Comparison of ENCODE assay signal across 1 cellular context in the genomic region with DNA sequence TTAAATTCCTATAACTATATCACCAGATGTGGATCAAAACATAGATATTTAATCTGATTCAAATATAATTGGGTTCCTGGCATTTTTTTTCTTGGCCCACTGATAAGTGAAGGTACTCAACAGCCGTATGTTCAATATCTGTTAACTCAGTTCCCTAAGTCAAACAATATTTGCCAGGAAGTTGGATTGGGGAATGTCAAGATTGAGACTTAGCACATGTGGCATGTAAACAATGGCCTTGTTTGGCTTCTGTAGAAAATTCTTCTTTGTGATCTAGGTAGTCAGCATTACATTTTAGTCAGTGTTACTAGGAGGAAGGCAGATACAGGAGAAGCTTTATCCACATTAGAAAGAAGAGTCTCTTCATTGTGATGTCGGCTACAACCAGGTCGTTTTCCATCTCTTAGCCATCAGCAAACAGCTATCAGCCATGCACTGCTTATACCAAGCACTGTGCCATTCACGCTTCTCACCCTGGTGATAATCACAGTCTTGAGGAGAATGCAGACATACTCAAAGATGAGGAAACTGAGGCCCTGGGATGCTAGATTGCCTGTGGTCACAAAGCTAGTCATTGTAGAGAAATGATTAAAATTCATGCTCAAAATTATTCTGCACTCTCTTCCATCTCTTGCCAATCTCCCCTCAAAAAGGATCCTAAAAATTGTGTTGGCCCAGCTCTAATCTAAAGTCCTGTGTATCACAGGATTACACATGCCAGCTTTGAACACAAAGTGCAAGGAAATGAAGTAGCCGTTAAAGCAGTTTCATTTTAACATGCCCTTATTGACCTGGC.
TF ChIP-seq lines count a peak whose summit lies in the region.

No MANE protein-coding gene starts in this region.

TF ChIP-seq in GM12878, 131 proteins besides CTCF, POLR2A, EP300 and RAD21:
- TF ChIP-seq NFYA (IDR thresholded peaks at IDR 0.05; ENCODE audit: borderline replicate concordance, low read depth, low read length) (no peak), GATAD2B (conservative IDR thresholded peaks at IDR 0.05; ENCODE audit: low read depth) (no peak), CREM (IDR thresholded peaks at IDR 0.05; ENCODE audit: low read depth) (no peak), RB1 (IDR thresholded peaks at IDR 0.05; ENCODE audit: borderline replicate concordance) (no peak), FOXK2 (IDR thresholded peaks at IDR 0.05) (no peak), MEF2B (IDR thresholded peaks at IDR 0.05; ENCODE audit: partially characterized antibody, poor library complexity, severe bottlenecking) (no peak), CHD2 (IDR thresholded peaks at IDR 0.05; ENCODE audit: borderline replicate concordance, low read depth, low read length) (no peak), TAF1 (IDR thresholded peaks at IDR 0.05; ENCODE audit: borderline replicate concordance, low read depth, low read length) (no peak), YY1 (IDR thresholded peaks at IDR 0.05; ENCODE audit: low read depth, low read length) (no peak), EZH2 (IDR thresholded peaks at IDR 0.05; ENCODE audit: borderline replicate concordance, control insufficient read depth, low read depth, low read length) (no peak), SPI1 (IDR thresholded peaks at IDR 0.05; ENCODE audit: borderline replicate concordance, insufficient read depth, low read depth, low read length) (no peak), NR2C1 (IDR thresholded peaks at IDR 0.05) (no peak), JUNB (IDR thresholded peaks at IDR 0.05) (no peak)
- TF ChIP-seq, protein P1, sequence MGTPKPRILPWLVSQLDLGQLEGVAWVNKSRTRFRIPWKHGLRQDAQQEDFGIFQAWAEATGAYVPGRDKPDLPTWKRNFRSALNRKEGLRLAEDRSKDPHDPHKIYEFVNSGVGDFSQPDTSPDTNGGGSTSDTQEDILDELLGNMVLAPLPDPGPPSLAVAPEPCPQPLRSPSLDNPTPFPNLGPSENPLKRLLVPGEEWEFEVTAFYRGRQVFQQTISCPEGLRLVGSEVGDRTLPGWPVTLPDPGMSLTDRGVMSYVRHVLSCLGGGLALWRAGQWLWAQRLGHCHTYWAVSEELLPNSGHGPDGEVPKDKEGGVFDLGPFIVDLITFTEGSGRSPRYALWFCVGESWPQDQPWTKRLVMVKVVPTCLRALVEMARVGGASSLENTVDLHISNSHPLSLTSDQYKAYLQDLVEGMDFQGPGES (IDR thresholded peaks at IDR 0.05), result no peak
- TF ChIP-seq, protein P2, sequence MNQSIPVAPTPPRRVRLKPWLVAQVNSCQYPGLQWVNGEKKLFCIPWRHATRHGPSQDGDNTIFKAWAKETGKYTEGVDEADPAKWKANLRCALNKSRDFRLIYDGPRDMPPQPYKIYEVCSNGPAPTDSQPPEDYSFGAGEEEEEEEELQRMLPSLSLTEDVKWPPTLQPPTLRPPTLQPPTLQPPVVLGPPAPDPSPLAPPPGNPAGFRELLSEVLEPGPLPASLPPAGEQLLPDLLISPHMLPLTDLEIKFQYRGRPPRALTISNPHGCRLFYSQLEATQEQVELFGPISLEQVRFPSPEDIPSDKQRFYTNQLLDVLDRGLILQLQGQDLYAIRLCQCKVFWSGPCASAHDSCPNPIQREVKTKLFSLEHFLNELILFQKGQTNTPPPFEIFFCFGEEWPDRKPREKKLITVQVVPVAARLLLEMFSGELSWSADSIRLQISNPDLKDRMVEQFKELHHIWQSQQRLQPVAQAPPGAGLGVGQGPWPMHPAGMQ (IDR thresholded peaks at IDR 0.05; ENCODE audit: borderline replicate concordance), result no peak
TF ChIP-seq in GM12878: peak in this region for 0.
